Comparison of ENCODE assay signal across 8 cellular contexts in the genomic region with DNA sequence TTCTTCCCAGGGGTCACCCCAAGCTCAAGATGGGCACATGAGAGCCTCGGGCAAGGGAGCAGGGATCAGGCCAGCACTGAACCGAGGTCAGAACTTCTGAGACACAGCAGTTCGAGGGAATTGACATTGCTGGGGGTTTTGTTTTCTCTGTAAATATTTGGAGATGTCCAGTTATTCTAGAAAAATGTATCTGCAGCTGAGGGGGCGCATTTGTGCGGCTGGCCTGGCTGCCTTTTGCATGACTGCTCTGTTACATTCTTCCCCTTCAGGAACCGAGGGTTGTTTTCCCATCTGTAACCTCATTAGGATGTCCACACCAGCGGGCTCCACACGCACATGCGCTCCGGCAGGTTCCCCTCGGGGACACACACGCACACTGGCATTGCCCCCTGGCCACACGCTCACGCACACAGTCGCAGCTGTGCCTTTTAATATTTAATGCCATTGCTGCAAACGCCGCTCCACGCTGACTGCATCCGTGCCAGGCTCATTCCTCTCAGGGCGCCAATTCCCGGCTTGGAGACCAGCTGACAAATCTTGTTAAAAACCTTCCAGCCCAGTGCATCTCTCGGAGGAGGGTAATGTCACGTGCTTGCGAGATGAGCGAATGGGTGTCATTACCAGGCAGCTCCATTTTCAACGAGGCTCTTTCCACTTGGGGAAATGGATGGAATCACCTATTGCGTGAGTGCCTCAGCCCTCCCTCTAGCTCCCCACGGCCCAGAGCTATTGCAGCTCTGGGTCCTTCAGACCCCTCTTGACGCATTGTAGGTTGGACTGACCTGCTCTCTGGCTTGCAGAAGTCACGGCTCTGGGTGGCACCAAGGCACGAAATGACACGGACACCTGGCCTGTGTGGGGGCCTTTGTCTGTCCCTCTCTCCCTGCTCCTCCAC. TPM values are rescaled to one million over a fixed set of nuclear protein-coding genes. Genes with fewer than 3 reads are reported as not detected.
A peak's percentile ranks its signal among the peaks of the same experiment; 100 is the strongest.
DNase-seq lines count a peak whose midpoint lies in the region; ATAC-seq lines count a peak whose summit lies in the region.

No MANE protein-coding gene starts in this region.

- H3K4me3 ChIP-seq in esophagus (ENCODE audit: low read depth in 1 of 2, low read length in 2 of 2), result no peak overlapping the region

- H3K27me3 ChIP-seq in esophagus (ENCODE audit: control insufficient read depth in 1 of 2, insufficient read depth in 2 of 2, low read length in 2 of 2), result no peaks in the 10 kb centered on the region

- peaks cover 12 to 30% of the 10 kb centered on the region in 2 donors for H3K4me1 ChIP-seq in esophagus (ENCODE audit: control insufficient read depth in 2 of 2, insufficient read depth in 2 of 2, low read length in 1 of 2)

- in situ Hi-C loops in G401 (cut with HindIII; ENCODE audit: low sequenced_read_pairs), result no loop called here

- no peaks in the 10 kb centered on the region for H3K36me3 ChIP-seq in esophagus (ENCODE audit: control insufficient read depth in 2 of 2, insufficient read depth in 2 of 2, low read length in 1 of 2)

- ATAC-seq in HG03097 (IDR thresholded peaks at IDR 0.05; ENCODE audit: low FRiP score, unreplicated experiment) (no peak), GM21447 (IDR thresholded peaks at IDR 0.05; ENCODE audit: unreplicated experiment) (no peak)

- H3K9me3 ChIP-seq in esophagus (ENCODE audit: control insufficient read depth in 2 of 2, insufficient read depth in 1 of 2, low read depth in 1 of 2, low read length in 1 of 2), result no peaks in the 10 kb centered on the region

- DNase-seq in G401 (ENCODE audit: low spot score) (peak; percentile 79), T1000 (lab: John Stamatoyannopoulos, UW) (peak; percentile 90), non-pigmented ciliary epithelial cell (ENCODE audit: low read depth) (peak; percentile 90), NCI-H774 (lab: John Stamatoyannopoulos, UW) (no peak), NCI-H526 (lab: John Stamatoyannopoulos, UW) (no peak)

- 71 to 79% methylated on average over 32 of the region's 32 CpGs for WGBS in esophagus, 2 donors

- peak overlapping the region; percentile 80 to 87 for H3K27ac ChIP-seq in esophagus (ENCODE audit: low read depth in 2 of 2, low read length in 1 of 2)

RNA-seq across cellular contexts. Expression of gene CCR7, which starts 13.2 kb away (rescaled TPM):
- total RNA-seq in G401 (2014; rRNA removed; shearing (Covaris generic)), result not detected in 2 replicates
- under 1 TPM; 0.16 to 0.54 TPM for polyA plus RNA-seq in esophagus

RNA-seq across cellular contexts. Expression of gene TNS4, which starts 50.7 kb away (rescaled TPM):
- not detected in 2 replicates for total RNA-seq in G401 (2014; rRNA removed; shearing (Covaris generic))
- polyA plus RNA-seq in esophagus, result 10 to 100 TPM; 25.4 to 74.8 TPM

Comparison
In these comparisons a context has a peak if more than half of its experiments do, and no peak if none do; other contexts are left out.
1. DNase-seq: peak in G401 (single experiment), T1000 (single experiment) and non-pigmented ciliary epithelial cell (single experiment); none in NCI-H774 (single experiment) and NCI-H526 (0 of 2).